In genomic region chr3:177772908-177773557, GRCh38 we compare ENCODE assay signal across 12 cellular contexts.
DNase-seq lines count a peak whose midpoint lies in the region; ATAC-seq and TF ChIP-seq lines count a peak whose summit lies in the region.
"Had no signal": no experiment of that assay in that cellular context is flagged by ENCODE, and none has a peak within 500 bp of the region (broad histone marks: within the 10 kb centered on the region; RNA-seq: fewer than 3 reads in every experiment).

No MANE protein-coding gene starts in this region.

- H3K9ac ChIP-seq in BLaER1: no peak overlapping the region

- TF ChIP-seq POLR2A in ovary (IDR thresholded peaks at IDR 0.05) (no peak), sigmoid colon (IDR thresholded peaks at IDR 0.05) (no peak)

- 0 out of 2 replicates have a peak overlapping the region, but pooled peaks have one; percentile 10 for H3K27ac ChIP-seq in BLaER1
- H3K27ac ChIP-seq in heart right ventricle: peak overlapping the region in 2 of 10 donors; percentile 22 to 34
- no peak overlapping the region for H3K27ac ChIP-seq in ovary
- H3K27ac ChIP-seq in sigmoid colon: peak overlapping the region in 1 of 4 donors; percentile 81

- H3K4me1 ChIP-seq in BLaER1: peaks cover 24% of the 10 kb centered on the region
- peaks cover 9 to 47% (median 25%) of the 10 kb centered on the region in 9 donors for H3K4me1 ChIP-seq in heart right ventricle
- no peaks in the 10 kb centered on the region for H3K4me1 ChIP-seq in ovary (ENCODE audit: insufficient read depth)
- H3K4me1 ChIP-seq in sigmoid colon: peaks cover 0 to 50% (median 32%) of the 10 kb centered on the region in 4 donors

- no peaks in the 10 kb centered on the region for H4K20me1 ChIP-seq in BLaER1

- H3K27me3 ChIP-seq in BLaER1 (no peaks in the 10 kb centered on the region), heart right ventricle (no peaks in the 10 kb centered on the region), ovary (no peaks in the 10 kb centered on the region), sigmoid colon (no peaks in the 10 kb centered on the region)

- TF ChIP-seq CTCF in heart right ventricle (IDR thresholded peaks at IDR 0.05): no peak
- TF ChIP-seq CTCF in ovary (IDR thresholded peaks at IDR 0.05): no peak
- no peak for TF ChIP-seq CTCF in sigmoid colon (IDR thresholded peaks at IDR 0.05)

- peak; percentile 49 for ATAC-seq in GM19395 (IDR thresholded peaks at IDR 0.05; ENCODE audit: unreplicated experiment)
- ATAC-seq in heart right ventricle: peak in 7 of 8 donors; percentile 46 to 77 (median 60)
- ATAC-seq in HG02678 (IDR thresholded peaks at IDR 0.05; ENCODE audit: unreplicated experiment): no peak
- ATAC-seq in HG03135 (IDR thresholded peaks at IDR 0.05; ENCODE audit: unreplicated experiment): no peak

- H3K4me2 ChIP-seq in BLaER1: peak overlapping the region; percentile 49

- H3K4me3 ChIP-seq in BLaER1 (no peak overlapping the region), heart right ventricle (no peak overlapping the region), ovary (no peak overlapping the region), sigmoid colon (no peak overlapping the region)

- H3K36me3 ChIP-seq in BLaER1 (0 out of 2 replicates have a peak, but pooled peaks cover 9% of the 10 kb centered on the region), heart right ventricle (no peaks in the 10 kb centered on the region), ovary (no peaks in the 10 kb centered on the region), sigmoid colon (no peaks in the 10 kb centered on the region)

- peak; percentile 62 for DNase-seq in NCI-H446 treated with DMSO at 0.1 percent for 48 hours (lab: John Stamatoyannopoulos, UW)
- DNase-seq in heart right ventricle: peak in 1 of 2 donors; percentile 22
- no peak for DNase-seq in ovary
- DNase-seq in sigmoid colon: no peak
- DNase-seq: dermis blood vessel endothelial cell; HCEC 1CT; NK-92 treated with Interleukin-12 subunit alpha and Interleukin-12 subunit beta, amount 100 ng/mL, for 24 hours; T-helper 2 cell had no signal

- 44 to 51% methylated on average over 3 of the region's 3 CpGs for WGBS in heart right ventricle, 2 donors
- 75 to 87% (median 77%) methylated on average over 3 of the region's 3 CpGs for WGBS in ovary, 3 donors
- 60 to 85% methylated on average over 3 of the region's 3 CpGs for WGBS in sigmoid colon, 2 donors

- intact Hi-C loops in heart right ventricle (cut with DNase I) (loop anchor here in 5 of 10 donors (5.0 to 10.0 kb wide), 9 partner anchors 41 to 728 kb away; partner anchors contain the start of gene TBL1XR1 (in 1 of the 5)), ovary (cut with DNase I) (no loop called here), sigmoid colon (cut with DNase I) (loop anchor here (5.0 kb wide), 1 partner anchor 411 kb away; no protein-coding TSS in a partner anchor)

- TF ChIP-seq EP300 in ovary (IDR thresholded peaks at IDR 0.05) (no peak), sigmoid colon (IDR thresholded peaks at IDR 0.05) (no peak)

- peaks cover 56% of the 10 kb centered on the region for H3K9me3 ChIP-seq in BLaER1
- peaks cover 0 to 19% (median 5%) of the 10 kb centered on the region in 11 donors for H3K9me3 ChIP-seq in heart right ventricle
- no peaks in the 10 kb centered on the region for H3K9me3 ChIP-seq in ovary
- H3K9me3 ChIP-seq in sigmoid colon: peaks cover 0 to 2% (median 0%) of the 10 kb centered on the region in 4 donors

Comparison
In these comparisons a context has a peak if more than half of its experiments do, and no peak if none do; other contexts are left out.
1. ATAC-seq: peak in GM19395 (single experiment) and heart right ventricle (7 of 8); none in HG02678 (single experiment) and HG03135 (single experiment).